In the genomic region with DNA sequence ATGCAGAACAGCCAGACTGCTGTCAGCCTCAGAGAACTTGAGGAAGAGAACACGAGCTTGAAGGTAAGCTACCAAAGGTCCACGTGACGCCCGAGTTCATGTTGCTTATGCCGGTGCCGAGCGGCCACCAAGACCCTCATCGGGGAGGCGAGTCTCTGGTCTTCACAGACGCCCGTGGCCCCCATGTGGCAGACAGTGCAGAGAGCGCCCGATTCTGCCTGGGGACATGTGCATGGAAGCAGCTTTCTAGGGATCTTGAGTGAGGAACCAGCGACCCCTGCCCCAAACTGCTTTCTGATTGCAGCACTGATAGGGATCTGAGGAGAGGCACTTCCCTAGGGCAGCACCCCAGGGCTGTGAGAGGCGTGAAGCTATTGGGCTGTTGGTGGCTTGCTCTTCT, we compare ENCODE assay signal across 27 cellular contexts. TPM values are rescaled to one million over a fixed set of nuclear protein-coding genes. Genes with fewer than 3 reads are reported as not detected.
DNase-seq lines count a peak whose midpoint lies in the region; ATAC-seq and TF ChIP-seq lines count a peak whose summit lies in the region.
"Had no signal": no experiment of that assay in that cellular context is flagged by ENCODE, and none has a peak within 500 bp of the region (broad histone marks: within the 10 kb centered on the region; RNA-seq: fewer than 3 reads in every experiment).

No MANE protein-coding gene starts in this region.

- no peaks in the 10 kb centered on the region for H3K27me3 Mint-ChIP-seq in naive thymus-derived CD8-positive, alpha-beta T cell
- H3K27me3 Mint-ChIP-seq: CD4-positive, alpha-beta T cell; stimulated activated memory B cell treated with anti-CD40 and anti-IgM and Interleukin-4, amounts not matched to agents 10 μg/mL and 1 μg/mL and 100 μg/mL, for 72 hours had no signal

- in situ Hi-C loops in astrocyte of the cerebellum (cut with HindIII; ENCODE audit: low sequenced_read_pairs), result no loop called here

- no peaks in the 10 kb centered on the region for H3K4me1 ChIP-seq in left ventricle myocardium inferior
- H3K4me1 ChIP-seq: HAP-1, parathyroid adenoma, sigmoid colon had no signal

- intact Hi-C loops in left cardiac atrium (cut with DNase I), result no loop called here
- intact Hi-C loops in left ventricle myocardium inferior (cut with micrococcal nuclease), result no loop called here
- intact Hi-C loops in left colon (cut with DNase I, micrococcal nuclease), result no loop called here

- POLR2A ChIA-PET in naive thymus-derived CD8-positive, alpha-beta T cell (lab: Charles Lee), result no interaction called here
- POLR2A ChIA-PET in GM10248 (lab: Yijun Ruan, JAX), result no interaction called here

- no peak overlapping the region for H3K4me3 Mint-ChIP-seq in naive thymus-derived CD8-positive, alpha-beta T cell
- H3K4me3 Mint-ChIP-seq: CD4-positive, alpha-beta T cell; stimulated activated memory B cell treated with anti-CD40 and anti-IgM and Interleukin-4, amounts not matched to agents 10 μg/mL and 1 μg/mL and 100 μg/mL, for 72 hours; T-helper 1 cell treated with Interleukin-12 subunit alpha and Interleukin-12 subunit beta and Interleukin-4 antibody, amounts not matched to agents 30 μg/mL and 1 μg/mL, for 36 hours had no signal

- peaks cover 0 to 6% (median 3%) of the 10 kb centered on the region in 4 donors for H3K4me1 Mint-ChIP-seq in naive thymus-derived CD8-positive, alpha-beta T cell
- H3K4me1 Mint-ChIP-seq: stimulated activated memory B cell treated with anti-CD40 and anti-IgM and Interleukin-4, amounts not matched to agents 10 μg/mL and 1 μg/mL and 100 μg/mL, for 72 hours had no signal

- H3K9me3 Mint-ChIP-seq in naive thymus-derived CD8-positive, alpha-beta T cell, result no peaks in the 10 kb centered on the region
- H3K9me3 Mint-ChIP-seq: activated naive CD4-positive, alpha-beta T cell treated with anti-CD3 and anti-CD28 coated beads, Interleukin-2, amount 50 U/mL, for 72 hours; CD4-positive, alpha-beta T cell; T-helper 1 cell treated with Interleukin-12 subunit alpha and Interleukin-12 subunit beta and Interleukin-4 antibody, amounts not matched to agents 30 μg/mL and 1 μg/mL, for 36 hours had no signal

- peaks cover 0 to 58% (median 22%) of the 10 kb centered on the region in 3 donors for H3K36me3 Mint-ChIP-seq in naive thymus-derived CD8-positive, alpha-beta T cell

- DNase-seq in left cardiac atrium (peak; percentile 11), left ventricle myocardium inferior (no peak), astrocyte of the cerebellum (ENCODE audit: low read depth) (no peak), left kidney (ENCODE audit: low read depth, low spot score) (peak; percentile 25), left colon (no peak), GM10248 (ENCODE audit: extremely low spot score) (no peak), NCI-H2029 (lab: John Stamatoyannopoulos, UW) (no peak)
- DNase-seq in naive thymus-derived CD8-positive, alpha-beta T cell, result no peak
- DNase-seq: activated CD4-positive, alpha-beta T cell treated with anti-CD3 and anti-CD28 coated beads for 4 hours; activated T-cell treated with anti-CD3 and anti-CD28 coated beads for 4 hours; CD4-positive, alpha-beta T cell; cortex of kidney; hypothalamus; MV-4-11; NCI-H146; NCI-H446 treated with DMSO at 0.1 percent for 48 hours; NCI-H82; sigmoid colon; stimulated activated CD4-positive, alpha-beta T cell treated with anti-CD3 and anti-CD28 coated beads, Interleukin-4, amount 100 ng/mL, for 4 hours had no signal

- H3K4me3 ChIP-seq in left ventricle myocardium inferior (no peak overlapping the region), astrocyte of the cerebellum (ENCODE audit: low read depth, low read length) (no peak overlapping the region)
- H3K4me3 ChIP-seq: cardiac muscle cell, HAP-1, sigmoid colon, SK-N-MC had no signal

- H3K36me3 ChIP-seq in left ventricle myocardium inferior, result peaks cover 65% of the 10 kb centered on the region

- H3K9me3 ChIP-seq in left ventricle myocardium inferior (replicated peaks), result no peaks in the 10 kb centered on the region
- H3K9me3 ChIP-seq: HAP-1, sigmoid colon had no signal

- CTCF ChIA-PET in GM10248 (lab: Yijun Ruan, JAX), result interaction anchor here (0.8 kb wide), 1 partner anchor 10 kb away, joined by 3 read pairs; no protein-coding TSS in a partner anchor

- H3K27me3 ChIP-seq in left ventricle myocardium inferior (ENCODE audit: low read depth), result no peaks in the 10 kb centered on the region
- H3K27me3 ChIP-seq: cardiac muscle cell, sigmoid colon had no signal

- H3K27ac Mint-ChIP-seq in naive thymus-derived CD8-positive, alpha-beta T cell, result no peak overlapping the region
- H3K27ac Mint-ChIP-seq: CD4-positive, alpha-beta T cell; stimulated activated memory B cell treated with anti-CD40 and anti-IgM and Interleukin-4, amounts not matched to agents 10 μg/mL and 1 μg/mL and 100 μg/mL, for 72 hours; T-helper 1 cell treated with Interleukin-12 subunit alpha and Interleukin-12 subunit beta and Interleukin-4 antibody, amounts not matched to agents 30 μg/mL and 1 μg/mL, for 36 hours had no signal

- no peak for TF ChIP-seq CTCF in left ventricle myocardium inferior (IDR thresholded peaks at IDR 0.05; ENCODE audit: borderline replicate concordance)
- TF ChIP-seq CTCF in astrocyte of the cerebellum (IDR thresholded peaks at IDR 0.05; ENCODE audit: low read depth, low read length, missing control alignments), result peak; percentile 13
- TF ChIP-seq CTCF in GM10248 (IDR thresholded peaks at IDR 0.05; ENCODE audit: control extremely low read depth, extremely low read depth, low read depth, missing control alignments), result no peak

- no peak for ATAC-seq in left cardiac atrium
- ATAC-seq in naive thymus-derived CD8-positive, alpha-beta T cell, result no peak
- ATAC-seq in left colon, result no peak
- ATAC-seq: activated naive CD4-positive, alpha-beta T cell treated with anti-CD3 and anti-CD28 coated beads, Interleukin-2, amount 50 U/mL, for 72 hours; stimulated activated memory B cell treated with anti-CD40 and anti-IgM and Interleukin-4, amounts not matched to agents 10 μg/mL and 1 μg/mL and 100 μg/mL, for 72 hours had no signal

- H3K27ac ChIP-seq in left ventricle myocardium inferior (replicated peaks), result no peak overlapping the region
- H3K27ac ChIP-seq: cardiac muscle cell, parathyroid adenoma, RWPE1, sigmoid colon, SK-N-MC had no signal

RNA-seq across cellular contexts. Expression of gene DIP2A, which starts 56.3 kb away (rescaled TPM):
- total RNA-seq in left cardiac atrium (10 to 100 TPM; 27.2 to 33.0 TPM), left ventricle myocardium inferior (25.9 TPM), left colon (10 to 100 TPM; 46.3 to 48.3 TPM)
- 100 to 1,000 TPM; 158 to 163 TPM for total RNA-seq in naive thymus-derived CD8-positive, alpha-beta T cell
- polyA plus RNA-seq in naive thymus-derived CD8-positive, alpha-beta T cell, result 10 to 100 TPM; 26.8 to 33.6 (median 28.6) TPM

Comparison
In these comparisons a context has a peak if more than half of its experiments do, and no peak if none do; other contexts are left out.
1. DNase-seq: peak in left cardiac atrium (single experiment) and left kidney (single experiment); none in left ventricle myocardium inferior (single experiment), astrocyte of the cerebellum (single experiment), naive thymus-derived CD8-positive, alpha-beta T cell (0 of 10), left colon (0 of 2), GM10248 (single experiment) and NCI-H2029 (single experiment).